ENCODE assay signal across 23 cellular contexts in genomic region chr7:26937306-26937705, GRCh38.
"Had no signal": no experiment of that assay in that cellular context is flagged by ENCODE, and none has a peak within 500 bp of the region (broad histone marks: within the 10 kb centered on the region; RNA-seq: fewer than 3 reads in every experiment).

No MANE protein-coding gene starts in this region.

- H3K4me2 ChIP-seq: SK-N-SH had no signal

- H3K9me3 ChIP-seq: Peyer's patch, SJCRH30, SK-N-SH had no signal

- DNase-seq: activated CD4-positive, alpha-beta T cell treated with anti-CD3 and anti-CD28 coated beads for 4 hours; activated CD8-positive, alpha-beta memory T cell treated with anti-CD3 and anti-CD28 coated beads, Interleukin-2, amount 50 U/mL, for 4 hours; activated CD8-positive, alpha-beta T cell treated with anti-CD3 and anti-CD28 coated beads for 36 hours; activated gamma-delta T cell treated with Interleukin-2 at 50 U/mL for 16 hours; activated naive CD4-positive, alpha-beta T cell treated with anti-CD3 and anti-CD28 coated beads, Interleukin-2, amount 10 ng/mL, durations not matched to agents 7 days and 5 days; activated naive CD8-positive, alpha-beta T cell treated with anti-CD3 and anti-CD28 coated beads for 36 hours; activated T-cell treated with anti-CD3 and anti-CD28 coated beads, Interleukin-2, amount 50 U/mL, for 72 hours; brain microvascular endothelial cell; NCI-H1105; NCI-H1436; NCI-H1694 treated with DMSO at 0.1 percent for 48 hours; NCI-H2029 treated with DMSO at 0.1 percent for 48 hours; NCI-H446; NCI-H524; Peyer's patch; Right ventricle myocardium superior; SJCRH30; SK-N-SH; T-helper 1 cell; WERI-Rb-1 had no signal

- H3K4me1 ChIP-seq: Peyer's patch, SJCRH30 had no signal

- H3K27ac ChIP-seq: brain microvascular endothelial cell, cardiac muscle cell, Peyer's patch, RWPE1, SJCRH30, WERI-Rb-1 had no signal

- ATAC-seq: activated CD4-positive, CD25-positive, alpha-beta regulatory T cell treated with anti-CD3 and anti-CD28 coated beads, Interleukin-2, amount 50 U/mL, for 24 hours; activated CD8-positive, alpha-beta T cell treated with anti-CD3 and anti-CD28 coated beads for 36 hours; activated T-cell treated with anti-CD3 and anti-CD28 coated beads, Interleukin-2, amount 50 U/mL, for 72 hours had no signal

- H3K4me3 ChIP-seq: cardiac muscle cell, Peyer's patch, SJCRH30 had no signal

- H3K36me3 ChIP-seq: brain microvascular endothelial cell, cardiac muscle cell, Peyer's patch, SJCRH30, WERI-Rb-1 had no signal

- H3K27me3 ChIP-seq: brain microvascular endothelial cell, Peyer's patch, SJCRH30 had no signal
